Comparison of ENCODE assay signal across 8 cellular contexts in the genomic region with DNA sequence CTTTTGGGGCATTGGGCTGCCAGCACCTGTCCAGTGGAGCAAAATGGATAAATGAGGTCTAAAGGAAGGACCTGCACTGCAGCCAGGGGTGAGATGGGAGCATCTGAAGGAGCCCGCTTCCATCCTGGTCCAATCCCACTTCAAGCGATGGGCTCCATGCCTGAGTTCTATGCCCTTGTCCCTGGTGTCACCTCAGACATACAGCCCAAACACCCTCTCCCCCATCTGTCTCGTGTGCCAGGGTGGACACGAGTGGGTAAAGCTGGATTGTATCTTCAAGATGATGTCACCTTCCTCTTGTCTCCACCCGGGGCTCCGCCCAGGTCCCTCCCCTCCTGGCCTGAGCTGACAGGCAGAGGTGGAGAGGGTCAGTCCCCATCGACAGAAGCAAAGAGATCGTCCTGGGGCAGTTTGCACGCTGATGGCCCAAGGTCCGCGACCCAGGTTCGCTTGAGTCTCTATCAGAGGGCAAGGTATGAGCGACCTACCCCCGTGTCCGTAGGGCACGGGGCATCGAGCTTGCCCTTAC. TPM values are rescaled to one million over a fixed set of nuclear protein-coding genes. Genes with fewer than 3 reads are reported as not detected.
DNase-seq lines count a peak whose midpoint lies in the region; ATAC-seq and TF ChIP-seq lines count a peak whose summit lies in the region.

No MANE protein-coding gene starts in this region.

- peak overlapping the region; percentile 88 for H3K4me3 ChIP-seq in GM06990 (replicated peaks; ENCODE audit: low read depth, low read length)
- H3K4me3 ChIP-seq in MM.1S (ENCODE audit: low read length): peak overlapping the region; percentile 99
- peak overlapping the region; percentile 64 for H3K4me3 ChIP-seq in fibroblast of villous mesenchyme (ENCODE audit: low read depth, low read length)
- H3K4me3 ChIP-seq in neural progenitor cell: peak overlapping the region; percentile 73

- H3K4me2 ChIP-seq in MM.1S (ENCODE audit: low read depth, low read length) (peak overlapping the region; percentile 96), neural progenitor cell (peak overlapping the region; percentile 94)

- peak overlapping the region; percentile 87 for H3K4me3 Mint-ChIP-seq in activated T-helper 1 cell treated with anti-CD3 and anti-CD28 coated beads, Interleukin-12 subunit alpha, Interleukin-12 subunit beta, Interleukin-2, Interleukin-4 antibody, amounts not matched to agents 30 ng/mL and 10 ng/mL and 1 ng/mL, durations not matched to agents 14 hours and 24 hours and 36 hours
- H3K4me3 Mint-ChIP-seq in neural progenitor cell: peak overlapping the region; percentile 91

- peaks cover 1% of the 10 kb centered on the region for H3K27me3 Mint-ChIP-seq in activated T-helper 1 cell treated with anti-CD3 and anti-CD28 coated beads, Interleukin-12 subunit alpha, Interleukin-12 subunit beta, Interleukin-2, Interleukin-4 antibody, amounts not matched to agents 30 ng/mL and 10 ng/mL and 1 ng/mL, durations not matched to agents 14 hours and 24 hours and 36 hours (ENCODE audit: insufficient read depth)
- peaks cover 12% of the 10 kb centered on the region for H3K27me3 Mint-ChIP-seq in neural progenitor cell (ENCODE audit: insufficient read depth, low read depth)

- ATAC-seq in GM21717 (IDR thresholded peaks at IDR 0.05; ENCODE audit: unreplicated experiment): peak; percentile 20

- H3K9me3 Mint-ChIP-seq in activated T-helper 1 cell treated with anti-CD3 and anti-CD28 coated beads, Interleukin-12 subunit alpha, Interleukin-12 subunit beta, Interleukin-2, Interleukin-4 antibody, amounts not matched to agents 30 ng/mL and 10 ng/mL and 1 ng/mL, durations not matched to agents 14 hours and 24 hours and 36 hours: no peaks in the 10 kb centered on the region
- peaks cover 3% of the 10 kb centered on the region for H3K9me3 Mint-ChIP-seq in neural progenitor cell

- H2AFZ ChIP-seq in MM.1S (ENCODE audit: low read length): peak overlapping the region; percentile 86
- peak overlapping the region; percentile 40 for H2AFZ ChIP-seq in neural progenitor cell (replicated peaks)

- peaks cover 47% of the 10 kb centered on the region for H3K4me1 Mint-ChIP-seq in activated T-helper 1 cell treated with anti-CD3 and anti-CD28 coated beads, Interleukin-12 subunit alpha, Interleukin-12 subunit beta, Interleukin-2, Interleukin-4 antibody, amounts not matched to agents 30 ng/mL and 10 ng/mL and 1 ng/mL, durations not matched to agents 14 hours and 24 hours and 36 hours (ENCODE audit: low read depth)
- peaks cover 31% of the 10 kb centered on the region for H3K4me1 Mint-ChIP-seq in neural progenitor cell

- H3K4me1 ChIP-seq in MM.1S (ENCODE audit: low read length) (peaks cover 8% of the 10 kb centered on the region), neural progenitor cell (no peaks in the 10 kb centered on the region)

- peaks cover 11% of the 10 kb centered on the region for H3K79me2 ChIP-seq in MM.1S (ENCODE audit: low read length)
- peaks cover 5% of the 10 kb centered on the region for H3K79me2 ChIP-seq in neural progenitor cell (ENCODE audit: low read depth)

- H3K27ac ChIP-seq in MM.1S (ENCODE audit: low read length) (peak overlapping the region; percentile 66), neural progenitor cell (no peak overlapping the region)

- H3K9me3 ChIP-seq in MM.1S (replicated peaks; ENCODE audit: insufficient read depth, low read length) (no peaks in the 10 kb centered on the region), neural progenitor cell (ENCODE audit: low read depth) (no peaks in the 10 kb centered on the region)

- H3K9ac ChIP-seq in MM.1S (ENCODE audit: low read length) (peak overlapping the region; percentile 90), neural progenitor cell (peak overlapping the region; percentile 56)

- peaks cover 18% of the 10 kb centered on the region for H3K36me3 Mint-ChIP-seq in activated T-helper 1 cell treated with anti-CD3 and anti-CD28 coated beads, Interleukin-12 subunit alpha, Interleukin-12 subunit beta, Interleukin-2, Interleukin-4 antibody, amounts not matched to agents 30 ng/mL and 10 ng/mL and 1 ng/mL, durations not matched to agents 14 hours and 24 hours and 36 hours (ENCODE audit: low read depth)
- H3K36me3 Mint-ChIP-seq in neural progenitor cell: peaks cover 7% of the 10 kb centered on the region

- peak overlapping the region; percentile 87 for H3K27ac Mint-ChIP-seq in activated T-helper 1 cell treated with anti-CD3 and anti-CD28 coated beads, Interleukin-12 subunit alpha, Interleukin-12 subunit beta, Interleukin-2, Interleukin-4 antibody, amounts not matched to agents 30 ng/mL and 10 ng/mL and 1 ng/mL, durations not matched to agents 14 hours and 24 hours and 36 hours
- H3K27ac Mint-ChIP-seq in neural progenitor cell: peak overlapping the region; percentile 87

- H3K36me3 ChIP-seq in GM06990 (ENCODE audit: control insufficient read depth, insufficient read depth, low read length) (peaks cover 11% of the 10 kb centered on the region), MM.1S (replicated peaks; ENCODE audit: insufficient read depth, low read length) (peaks cover 5% of the 10 kb centered on the region; the same call in 1 of the 2 replicates), neural progenitor cell (no peaks in the 10 kb centered on the region)

- peak; percentile 70 for DNase-seq in GM06990 (ENCODE audit: extremely low read depth, insufficient read length)
- DNase-seq in MM.1S: peak; percentile 44
- DNase-seq in activated T-helper 1 cell treated with anti-CD3 and anti-CD28 coated beads, Interleukin-12 subunit alpha, Interleukin-12 subunit beta, Interleukin-2, Interleukin-4 antibody, amounts not matched to agents 30 ng/mL and 10 ng/mL and 1 ng/mL, durations not matched to agents 14 hours and 24 hours and 36 hours (ENCODE audit: low spot score): peak; percentile 38
- peak; percentile 38 for DNase-seq in fibroblast of villous mesenchyme (ENCODE audit: low read depth)
- peak; percentile 68 for DNase-seq in neural progenitor cell (ENCODE audit: low spot score)
- DNase-seq in NCI-H1694 treated with DMSO at 0.1 percent for 48 hours (lab: John Stamatoyannopoulos, UW): no peak
- DNase-seq in NCI-H2107 treated with DMSO at 0.1 percent for 48 hours (lab: John Stamatoyannopoulos, UW; ENCODE audit: unreplicated experiment): no peak

- no peak for TF ChIP-seq CTCF in GM06990 (IDR thresholded peaks at IDR 0.05; ENCODE audit: insufficient read depth, low read length, poor library complexity, severe bottlenecking)
- no peak for TF ChIP-seq CTCF in MM.1S (IDR thresholded peaks at IDR 0.05; ENCODE audit: low read length)
- no peak for TF ChIP-seq CTCF in fibroblast of villous mesenchyme (IDR thresholded peaks at IDR 0.05; ENCODE audit: insufficient read depth, low read depth, low read length)
- TF ChIP-seq CTCF in neural progenitor cell (IDR thresholded peaks at IDR 0.05): no peak

- H3F3A ChIP-seq in MM.1S (ENCODE audit: insufficient read depth, low read length) (peaks cover 31% of the 10 kb centered on the region), neural progenitor cell (ENCODE audit: low read depth) (peaks cover 48% of the 10 kb centered on the region)

- H3K27me3 ChIP-seq in GM06990 (replicated peaks; ENCODE audit: control insufficient read depth, insufficient read depth, low read length) (no peaks in the 10 kb centered on the region), MM.1S (replicated peaks; ENCODE audit: insufficient read depth, low read length) (no peaks in the 10 kb centered on the region), neural progenitor cell (no peaks in the 10 kb centered on the region)

- H4K20me1 ChIP-seq in MM.1S (ENCODE audit: insufficient read depth, low read length) (0 out of 2 replicates have a peak, but pooled peaks cover 3% of the 10 kb centered on the region), neural progenitor cell (ENCODE audit: low read depth) (peaks cover 53% of the 10 kb centered on the region)

- intact Hi-C loops in activated T-helper 1 cell treated with anti-CD3 and anti-CD28 coated beads, Interleukin-12 subunit alpha, Interleukin-12 subunit beta, Interleukin-2, Interleukin-4 antibody, amounts not matched to agents 30 ng/mL and 10 ng/mL and 1 ng/mL, durations not matched to agents 14 hours and 24 hours and 36 hours (cut with micrococcal nuclease): loop anchor here (2.0 to 5.0 kb wide), 3 partner anchors 69 to 279 kb away; no protein-coding TSS in a partner anchor

- no peaks in the 10 kb centered on the region for H3K9me2 ChIP-seq in MM.1S (replicated peaks; ENCODE audit: insufficient read depth, low read length)

RNA-seq across cellular contexts. Expression of gene SMIM29, which starts 0.5 kb away (rescaled TPM):
- 14.3 and 15.0 TPM in 2 replicates for total RNA-seq in activated T-helper 1 cell treated with anti-CD3 and anti-CD28 coated beads, Interleukin-12 subunit alpha, Interleukin-12 subunit beta, Interleukin-2, Interleukin-4 antibody, amounts not matched to agents 30 ng/mL and 10 ng/mL and 1 ng/mL, durations not matched to agents 14 hours and 24 hours and 36 hours
- total RNA-seq in fibroblast of villous mesenchyme (22.5 and 30.9 TPM in 2 replicates), neural progenitor cell (ENCODE audit: low replicate concordance) (2.4 and 8.9 TPM in 2 replicates)

RNA-seq across cellular contexts. Expression of gene HMGA1, which starts 11.6 kb away (rescaled TPM):
- 415 and 438 TPM in 2 replicates for total RNA-seq in activated T-helper 1 cell treated with anti-CD3 and anti-CD28 coated beads, Interleukin-12 subunit alpha, Interleukin-12 subunit beta, Interleukin-2, Interleukin-4 antibody, amounts not matched to agents 30 ng/mL and 10 ng/mL and 1 ng/mL, durations not matched to agents 14 hours and 24 hours and 36 hours
- total RNA-seq in fibroblast of villous mesenchyme: 65.2 and 111 TPM in 2 replicates
- total RNA-seq in neural progenitor cell (ENCODE audit: low replicate concordance): 417 and 1,058 TPM in 2 replicates

Comparison
In these comparisons a context has a peak if more than half of its experiments do, and no peak if none do; other contexts are left out.
1. DNase-seq: peak in GM06990 (single experiment), MM.1S (single experiment), activated T-helper 1 cell treated with anti-CD3 and anti-CD28 coated beads, Interleukin-12 subunit alpha, Interleukin-12 subunit beta, Interleukin-2, Interleukin-4 antibody, amounts not matched to agents 30 ng/mL and 10 ng/mL and 1 ng/mL, durations not matched to agents 14 hours and 24 hours and 36 hours (single experiment), fibroblast of villous mesenchyme (single experiment) and neural progenitor cell (single experiment); none in NCI-H1694 treated with DMSO at 0.1 percent for 48 hours (single experiment) and NCI-H2107 treated with DMSO at 0.1 percent for 48 hours (single experiment).
2. Peak in every context shown above with its lines, with median percentiles within 50 percentile points of each other: H3K4me3 ChIP-seq.